16 cellular contexts compared by ENCODE assay signal in genomic region chr3:127391436-127392145, GRCh38.
DNase-seq lines count a peak whose midpoint lies in the region; ATAC-seq and TF ChIP-seq lines count a peak whose summit lies in the region.
"Had no signal": no experiment of that assay in that cellular context is flagged by ENCODE, and none has a peak within 500 bp of the region (broad histone marks: within the 10 kb centered on the region; RNA-seq: fewer than 3 reads in every experiment).

No MANE protein-coding gene starts in this region.

- H3K4me2 ChIP-seq in BLaER1, result peak overlapping the region; percentile 75

- H3K27me3 ChIP-seq in BLaER1 (no peaks in the 10 kb centered on the region), NT2/D1 (ENCODE audit: insufficient read depth, insufficient read length) (no peaks in the 10 kb centered on the region), spleen (replicated peaks in 1 of 7) (peaks cover 0 to 73% (median 0%) of the 10 kb centered on the region in 7 donors)
- H3K27me3 ChIP-seq: SJCRH30 had no signal

- TF ChIP-seq POLR2A in spleen (IDR thresholded peaks at IDR 0.05), result no peak

- H3K4me3 ChIP-seq in BLaER1 (no peak overlapping the region), NT2/D1 (ENCODE audit: insufficient read length, low read depth) (no peak overlapping the region), spleen (no peak overlapping the region)
- H3K4me3 ChIP-seq: SJCRH30 had no signal

- TF ChIP-seq CTCF in spleen (IDR thresholded peaks at IDR 0.05 in 8 of 11, conservative IDR thresholded peaks at IDR 0.05 in 3 of 11), result no peak

- WGBS in spleen, 5 donors, result 70 to 74% (median 72%) methylated on average over 10 to 14 of the region's 14 CpGs

- no peaks in the 10 kb centered on the region for H3K9me3 ChIP-seq in BLaER1
- peaks cover 5% of the 10 kb centered on the region; the same call in 1 of the 2 replicates for H3K9me3 ChIP-seq in NT2/D1 (ENCODE audit: insufficient read depth, low read length)
- H3K9me3 ChIP-seq in spleen, result no peaks in the 10 kb centered on the region
- H3K9me3 ChIP-seq: SJCRH30 had no signal

- H3K27ac ChIP-seq in BLaER1, result no peak overlapping the region
- H3K27ac ChIP-seq in spleen, result no peak overlapping the region
- H3K27ac ChIP-seq: HL-60, RWPE1, SJCRH30 had no signal

- peaks cover 6% of the 10 kb centered on the region; the same call in 1 of the 2 replicates for H4K20me1 ChIP-seq in BLaER1

- H3K4me1 ChIP-seq in BLaER1 (peaks cover 27% of the 10 kb centered on the region), NT2/D1 (ENCODE audit: insufficient read depth, insufficient read length) (peaks cover 31% of the 10 kb centered on the region), spleen (no peaks in the 10 kb centered on the region)
- H3K4me1 ChIP-seq: SJCRH30 had no signal

- intact Hi-C loops in spleen (cut with DNase I; ENCODE audit: low total_unique reads), result no loop called here

- H3K36me3 ChIP-seq in BLaER1, result no peaks in the 10 kb centered on the region
- H3K36me3 ChIP-seq in NT2/D1 (ENCODE audit: insufficient read depth, insufficient read length, low read length), result no peaks in the 10 kb centered on the region
- H3K36me3 ChIP-seq in spleen, result no peaks in the 10 kb centered on the region
- H3K36me3 ChIP-seq: SJCRH30 had no signal

- H3K9ac ChIP-seq in BLaER1 (no peak overlapping the region), NT2/D1 (ENCODE audit: insufficient read length, low read depth) (peak overlapping the region; percentile 52)

- DNase-seq in NT2/D1 (ENCODE audit: low read depth, low spot score) (no peak), islet precursor cell (peak; percentile 55), spleen (peak; percentile 58), NCI-H2196 treated with DMSO at 0.1 percent for 48 hours (lab: John Stamatoyannopoulos, UW; ENCODE audit: unreplicated experiment) (no peak), cortex of kidney (lab: John Stamatoyannopoulos, UW) (no peak)
- DNase-seq: Calu3; CD4-positive, CD25-positive, alpha-beta regulatory T cell; NCI-H1105 treated with DMSO at 0.1 percent for 48 hours; NCI-H1694 treated with DMSO at 0.1 percent for 48 hours; NCI-H446; SJCRH30 had no signal

- no peak for ATAC-seq in GM19463 (IDR thresholded peaks at IDR 0.05; ENCODE audit: unreplicated experiment)
- ATAC-seq: HCT116 had no signal

Comparison
In these comparisons a context has a peak if more than half of its experiments do, and no peak if none do; other contexts are left out.
1. DNase-seq: peak in islet precursor cell (single experiment) and spleen (single experiment); none in NT2/D1 (single experiment), NCI-H2196 treated with DMSO at 0.1 percent for 48 hours (single experiment) and cortex of kidney (single experiment).